Comparison of ENCODE assay signal across 19 cellular contexts in genomic region chrX:11499076-11500044, GRCh38.
DNase-seq lines count a peak whose midpoint lies in the region; ATAC-seq, FAIRE-seq and TF ChIP-seq lines count a peak whose summit lies in the region.
"Had no signal": no experiment of that assay in that cellular context is flagged by ENCODE, and none has a peak within 500 bp of the region (broad histone marks: within the 10 kb centered on the region; RNA-seq: fewer than 3 reads in every experiment).

No MANE protein-coding gene starts in this region.

- in situ Hi-C loops in KBM-7 (cut with MboI; ENCODE audit: low pct_unique_long_range_greater_than_20kb, low sequenced_read_pairs), result no loop called here

- no peaks in the 10 kb centered on the region for H3K27me3 ChIP-seq in thyroid gland
- H3K27me3 ChIP-seq: upper lobe of left lung had no signal

- 51 to 56% methylated on average over 5 of the region's 5 CpGs for WGBS in thyroid gland, 2 donors

- intact Hi-C loops in thyroid gland (cut with DNase I), result no loop called here

- TF ChIP-seq POLR2A in thyroid gland (IDR thresholded peaks at IDR 0.05), result no peak

- H3K9me3 ChIP-seq in thyroid gland, result no peaks in the 10 kb centered on the region
- H3K9me3 ChIP-seq: breast epithelium, left ventricle myocardium inferior had no signal

- TF ChIP-seq CTCF in thyroid gland (IDR thresholded peaks at IDR 0.05), result no peak

- peak overlapping the region; percentile 14 to 47 (median 21) for H3K27ac ChIP-seq in thyroid gland
- H3K27ac ChIP-seq: breast epithelium, left ventricle myocardium inferior, upper lobe of left lung had no signal

- DNase-seq in GM19239 (ENCODE audit: insufficient read length, low spot score) (no peak), fibroblast of peridontal ligament (ENCODE audit: extremely low read depth) (peak; percentile 62), thyroid gland (no peak), KBM-7 (no peak), NCI-H2227 (lab: John Stamatoyannopoulos, UW; ENCODE audit: unreplicated experiment) (no peak)
- DNase-seq: activated CD4-positive, alpha-beta memory T cell treated with anti-CD3 and anti-CD28 coated beads, Interleukin-2, amount 10 ng/mL, durations not matched to agents 7 days and 5 days; GDM1; H7; left ventricle myocardium inferior; naive B cell; NCI-H2029; right cardiac atrium; Right ventricle myocardium superior; stimulated activated CD4-positive, alpha-beta T cell treated with anti-CD3 and anti-CD28 coated beads, Interleukin-2, amount 100 ng/mL, for 48 hours; T1000; upper lobe of left lung had no signal

- H3K4me1 ChIP-seq in thyroid gland, result no peaks in the 10 kb centered on the region
- H3K4me1 ChIP-seq: breast epithelium, left ventricle myocardium inferior, upper lobe of left lung had no signal

- ATAC-seq in SK-N-SH treated with all-trans-retinoic acid at 6 μM for 48 hours (peak; percentile 70), HG02884 (IDR thresholded peaks at IDR 0.05; ENCODE audit: unreplicated experiment) (no peak)
- ATAC-seq: right cardiac atrium had no signal

- FAIRE-seq in GM19239 (lab: Jason Lieb, UNC), result peak; percentile 95

- no peaks in the 10 kb centered on the region for H3K36me3 ChIP-seq in thyroid gland
- H3K36me3 ChIP-seq: breast epithelium, left ventricle myocardium inferior, upper lobe of left lung had no signal

- H3K4me3 ChIP-seq in thyroid gland (replicated peaks in 1 of 3), result no peak overlapping the region
- H3K4me3 ChIP-seq: breast epithelium, left ventricle myocardium inferior, upper lobe of left lung had no signal

TF ChIP-seq in SK-N-SH treated with all-trans-retinoic acid at 6 μM for 48 hours, 23 proteins besides CTCF, POLR2A, EP300 and RAD21:
- TF ChIP-seq ESRRG (CRISPR knock-in tag; IDR thresholded peaks at IDR 0.05) (no peak), RARB (CRISPR knock-in tag; IDR thresholded peaks at IDR 0.05) (no peak), ISL1 (CRISPR knock-in tag; IDR thresholded peaks at IDR 0.05) (no peak), CREB5 (CRISPR knock-in tag; IDR thresholded peaks at IDR 0.05; ENCODE audit: low read depth) (no peak), ZNF70 (CRISPR knock-in tag; IDR thresholded peaks at IDR 0.05) (no peak), GLIS3 (CRISPR knock-in tag; IDR thresholded peaks at IDR 0.05) (no peak), TSHZ2 (CRISPR knock-in tag; IDR thresholded peaks at IDR 0.05) (no peak), BACH2 (CRISPR knock-in tag; IDR thresholded peaks at IDR 0.05; ENCODE audit: borderline replicate concordance) (no peak), CSDC2 (CRISPR knock-in tag; IDR thresholded peaks at IDR 0.05) (no peak), POU6F1 (CRISPR knock-in tag; IDR thresholded peaks at IDR 0.05; ENCODE audit: borderline replicate concordance, low read depth) (no peak), CSRNP3 (CRISPR knock-in tag; IDR thresholded peaks at IDR 0.05) (no peak), ZFP30 (CRISPR knock-in tag; IDR thresholded peaks at IDR 0.05) (no peak), SNAI2 (CRISPR knock-in tag; IDR thresholded peaks at IDR 0.05) (no peak)
